Comparison of ENCODE assay signal across 8 cellular contexts in genomic region chr12:14995583-14996425, GRCh38. TPM values are rescaled to one million over a fixed set of nuclear protein-coding genes. Genes with fewer than 3 reads are reported as not detected.
A peak's percentile ranks its signal among the peaks of the same experiment; 100 is the strongest.
DNase-seq lines count a peak whose midpoint lies in the region; ATAC-seq, FAIRE-seq and TF ChIP-seq lines count a peak whose summit lies in the region.

No MANE protein-coding gene starts in this region.

- H3K4me1 Mint-ChIP-seq in stimulated activated memory B cell treated with anti-CD40 and anti-IgM and Interleukin-4, amounts not matched to agents 10 μg/mL and 1 μg/mL and 100 μg/mL, for 72 hours = peaks cover 33% of the 10 kb centered on the region

- ATAC-seq in A549 = peak in 1 of 2 experiments; percentile 73; a peak in 4 of 6 replicates
- no peak for ATAC-seq in HG03025 (IDR thresholded peaks at IDR 0.05; ENCODE audit: low FRiP score, unreplicated experiment)
- ATAC-seq in stimulated activated memory B cell treated with anti-CD40 and anti-IgM and Interleukin-4, amounts not matched to agents 10 μg/mL and 1 μg/mL and 100 μg/mL, for 72 hours = no peak

- CTCF ChIA-PET in A549 (lab: Yijun Ruan, JAX) = interaction anchor here (0.6 to 4.1 kb wide), 51 partner anchors 13 to 1672 kb away, joined by 3 to 61 read pairs (median 4); partner anchors contain the start of genes ARHGDIB, ART4, C12orf60 and RERG

- TF ChIP-seq RAD21 in A549 (conservative IDR thresholded peaks at IDR 0.05 in 1 of 2, IDR thresholded peaks at IDR 0.05 in 1 of 2) = peak; percentile 91 to 94

- H3K36me3 Mint-ChIP-seq in stimulated activated memory B cell treated with anti-CD40 and anti-IgM and Interleukin-4, amounts not matched to agents 10 μg/mL and 1 μg/mL and 100 μg/mL, for 72 hours = peaks cover 5% of the 10 kb centered on the region

- TF ChIP-seq EP300 in A549 (IDR thresholded peaks at IDR 0.05) = no peak

- peaks cover 22% of the 10 kb centered on the region; the same call in 2 of the 3 replicates for H3K4me1 ChIP-seq in A549
- peaks cover 0 to 4% of the 10 kb centered on the region in 2 donors for H3K4me1 ChIP-seq in small intestine (ENCODE audit: control insufficient read depth in 2 of 2, insufficient read depth in 1 of 2, low read depth in 1 of 2, low read length in 1 of 2)

- H3K4me3 Mint-ChIP-seq in stimulated activated memory B cell treated with anti-CD40 and anti-IgM and Interleukin-4, amounts not matched to agents 10 μg/mL and 1 μg/mL and 100 μg/mL, for 72 hours = no peak overlapping the region

- no peaks in the 10 kb centered on the region for H3K36me3 ChIP-seq in small intestine (ENCODE audit: control insufficient read depth in 2 of 2, insufficient read depth in 2 of 2, low read length in 2 of 2)

- H3K27me3 ChIP-seq in small intestine (ENCODE audit: control insufficient read depth in 2 of 2, insufficient read depth in 2 of 2, low read length in 2 of 2) = no peaks in the 10 kb centered on the region

- H3K27me3 Mint-ChIP-seq in stimulated activated memory B cell treated with anti-CD40 and anti-IgM and Interleukin-4, amounts not matched to agents 10 μg/mL and 1 μg/mL and 100 μg/mL, for 72 hours = peaks cover 18% of the 10 kb centered on the region

- TF ChIP-seq CTCF in A549 (IDR thresholded peaks at IDR 0.05) (peak; percentile 86), GM12872 (IDR thresholded peaks at IDR 0.05; ENCODE audit: insufficient read depth, low read depth, low read length) (peak; percentile 40; the same call in 2 of the 3 replicates), VCaP (conservative IDR thresholded peaks at IDR 0.05) (peak; percentile 89)

- H3K27ac ChIP-seq in A549 (no peak overlapping the region), VCaP (peak overlapping the region; percentile 2; the same call in 1 of the 2 replicates), small intestine (ENCODE audit: low read depth in 1 of 2, low read length in 1 of 2) (no peak overlapping the region)

- H3K9me3 Mint-ChIP-seq in stimulated activated memory B cell treated with anti-CD40 and anti-IgM and Interleukin-4, amounts not matched to agents 10 μg/mL and 1 μg/mL and 100 μg/mL, for 72 hours = no peaks in the 10 kb centered on the region

- WGBS in A549 (ENCODE audit: missing lambda C conversion rate) = 91% methylated on average over 3 of the region's 3 CpGs
- 84 to 91% (median 88%) methylated on average over 3 of the region's 3 CpGs for WGBS in small intestine, 3 donors

- DNase-seq in A549 (ENCODE audit: low read depth in 1 of 2, low spot score in 1 of 2) = peak; percentile 25 to 81
- peak; percentile 89 for DNase-seq in NCI-H1694 (lab: John Stamatoyannopoulos, UW)
- peak; percentile 47 for DNase-seq in globus pallidus (ENCODE audit: low spot score)
- peak; percentile 59 for DNase-seq in small intestine

- H3K4me3 ChIP-seq in A549 (no peak overlapping the region), small intestine (ENCODE audit: low read depth in 1 of 2, low read length in 2 of 2) (no peak overlapping the region)

- TF ChIP-seq POLR2A in A549 (IDR thresholded peaks at IDR 0.05; ENCODE audit: low read length) = no peak

- no peak overlapping the region for H3K27ac Mint-ChIP-seq in stimulated activated memory B cell treated with anti-CD40 and anti-IgM and Interleukin-4, amounts not matched to agents 10 μg/mL and 1 μg/mL and 100 μg/mL, for 72 hours

- no peaks in the 10 kb centered on the region for H3K9me3 ChIP-seq in A549
- H3K9me3 ChIP-seq in small intestine (ENCODE audit: control insufficient read depth, low read depth) = no peaks in the 10 kb centered on the region

- POLR2A ChIA-PET in A549 (lab: Yijun Ruan, JAX) = interaction anchor here (1.2 to 1.7 kb wide), 2 partner anchors 221 to 226 kb away, joined by 8 to 19 read pairs; a partner anchor contains a TSS

- FAIRE-seq in A549 (lab: Jason Lieb, UNC) (peak; percentile 88), small intestine (lab: Jason Lieb, UNC) (peak; percentile 81)

- no peak overlapping the region for H3K4me2 ChIP-seq in A549

TF ChIP-seq in A549, 52 proteins besides CTCF, POLR2A, EP300 and RAD21:
- no peak for TF ChIP-seq PHF8 (IDR thresholded peaks at IDR 0.05; ENCODE audit: borderline replicate concordance, low read depth)
- TF ChIP-seq SMC3 (IDR thresholded peaks at IDR 0.05) = peak; percentile 93
- TF ChIP-seq CBX2 (IDR thresholded peaks at IDR 0.05; ENCODE audit: borderline replicate concordance, low read depth) = no peak
TF ChIP-seq in A549: peak in this region for 1.

RNA-seq across cellular contexts. Expression of gene PDE6H, which starts 23.0 kb away (rescaled TPM):
- polyA plus RNA-seq in A549 (2011; rRNA removed) = not detected in 2 replicates
- not detected in 2 replicates for polyA plus RNA-seq in A549 (2012; cell fraction: cytosol; rRNA removed)
- polyA plus RNA-seq in A549 (2012; cell fraction: nucleus; rRNA removed) = not detected in 2 replicates
- polyA plus RNA-seq in A549 (2017; fragmentation: RNase III; extraction: RNeasy Plus Mini Kit Qiagen cat#74134 plus additional on column Dnase treatment) = not detected in 3 replicates
- polyA minus RNA-seq in A549 (2011; rRNA and poly(A)+ RNA removed) = not detected in 2 replicates
- not detected for polyA plus RNA-seq in small intestine

RNA-seq across cellular contexts. Expression of gene ARHGDIB, which starts 34.4 kb away (rescaled TPM):
- polyA plus RNA-seq in A549 (2011; rRNA removed) = 3.5 and 4.1 TPM in 2 replicates
- 2.8 and 3.2 TPM in 2 replicates for polyA plus RNA-seq in A549 (2012; cell fraction: cytosol; rRNA removed)
- 0.97 and 2.8 TPM in 2 replicates for polyA plus RNA-seq in A549 (2012; cell fraction: nucleus; rRNA removed)
- polyA plus RNA-seq in A549 (2017; fragmentation: RNase III; extraction: RNeasy Plus Mini Kit Qiagen cat#74134 plus additional on column Dnase treatment) = 0.84 to 1.4 TPM (median 1.0 TPM) in 3 replicates
- 1.9 and 2.5 TPM in 2 replicates for polyA minus RNA-seq in A549 (2011; rRNA and poly(A)+ RNA removed)
- 100 to 1,000 TPM in 1 of 3 donors, 10 to 100 TPM in 2; 26.4 to 104 (median 65.9) TPM for polyA plus RNA-seq in small intestine

RNA-seq across cellular contexts. Expression of gene ERP27, which starts 57.5 kb away (rescaled TPM):
- polyA plus RNA-seq in A549 (2011; rRNA removed) = 0.15 and 0.28 TPM in 2 replicates
- not detected in 2 replicates for polyA plus RNA-seq in A549 (2012; cell fraction: cytosol; rRNA removed)
- not detected in 2 replicates for polyA plus RNA-seq in A549 (2012; cell fraction: nucleus; rRNA removed)
- polyA plus RNA-seq in A549 (2017; fragmentation: RNase III; extraction: RNeasy Plus Mini Kit Qiagen cat#74134 plus additional on column Dnase treatment) = 0.09 TPM in 1 of 3 replicates, not detected in the others
- polyA minus RNA-seq in A549 (2011; rRNA and poly(A)+ RNA removed) = not detected in 2 replicates
- under 1 TPM in 1 of 3 donors, not detected in 2; 0.12 TPM for polyA plus RNA-seq in small intestine

Comparison
In these comparisons a context has a peak if more than half of its experiments do, and no peak if none do; other contexts are left out.
1. RNA of gene ARHGDIB, which starts 34.4 kb away (polyA plus RNA-seq): 26.4 to 104 TPM in small intestine; 0.84 to 4.1 TPM in A549; every median in the first group is over 4 times any median in the second.
2. Peak in every context shown above with its lines, with median percentiles within 50 percentile points of each other: DNase-seq and CTCF ChIP-seq.